ENCODE assay signal across 1 cellular context in genomic region chr2:11467749-11468148, GRCh38.
A peak's percentile ranks its signal among the peaks of the same experiment; 100 is the strongest.
TF ChIP-seq lines count a peak whose summit lies in the region.

No MANE protein-coding gene starts in this region.

TF ChIP-seq in HepG2, 621 proteins besides CTCF, POLR2A, EP300 and RAD21 (continued from another document):
- peak; percentile 55 to 60 for TF ChIP-seq MAFK (conservative IDR thresholded peaks at IDR 0.05 in 1 of 2, IDR thresholded peaks at IDR 0.05 in 1 of 2; ENCODE audit: low read length in 2 of 2)
